In genomic region chr11:11265994-11266606, GRCh38 we compare ENCODE assay signal across 8 cellular contexts.
DNase-seq lines count a peak whose midpoint lies in the region; TF ChIP-seq lines count a peak whose summit lies in the region.

No MANE protein-coding gene starts in this region.

- no peak overlapping the region for H2BK5ac ChIP-seq in trophoblast cell (ENCODE audit: low read depth, low read length, poor library complexity)

- H3K27ac ChIP-seq in esophagus squamous epithelium (no peak overlapping the region), trophoblast cell (ENCODE audit: low read depth, low read length) (no peak overlapping the region)

- WGBS in esophagus squamous epithelium, 2 donors, result 42 to 48% methylated on average over 7 to 8 of the region's 8 CpGs
- WGBS in trophoblast cell (ENCODE audit: extremely low coverage, insufficient coverage, insufficient read length), result no CpG with 5 or more reads among the region's 8 CpGs

- H4K12ac ChIP-seq in trophoblast cell (ENCODE audit: low read depth, low read length), result no peak overlapping the region

- no peaks in the 10 kb centered on the region for H3K79me1 ChIP-seq in trophoblast cell (ENCODE audit: low read length)

- no peak overlapping the region for H2AFZ ChIP-seq in trophoblast cell (ENCODE audit: insufficient read depth, low read length, poor library complexity)

- H3K9ac ChIP-seq in trophoblast cell (ENCODE audit: low read length), result no peak overlapping the region

- no peak for TF ChIP-seq POLR2A in esophagus squamous epithelium (IDR thresholded peaks at IDR 0.05)

- H3K23ac ChIP-seq in trophoblast cell (ENCODE audit: low read length), result no peak overlapping the region

- no peak overlapping the region for H3K14ac ChIP-seq in trophoblast cell (ENCODE audit: low read length)

- peak; percentile 39 to 92 (median 84) for TF ChIP-seq CTCF in esophagus squamous epithelium (IDR thresholded peaks at IDR 0.05)

- H2BK12ac ChIP-seq in trophoblast cell (ENCODE audit: low read length), result no peak overlapping the region

- H3K4ac ChIP-seq in trophoblast cell (ENCODE audit: low read depth, low read length), result no peak overlapping the region

- intact Hi-C loops in esophagus squamous epithelium (cut with DNase I), result loop anchor here (5.0 kb wide), 1 partner anchor 229 kb away; no protein-coding TSS in a partner anchor

- no peak overlapping the region for H3K18ac ChIP-seq in trophoblast cell (ENCODE audit: low read length)

- H3K9me3 ChIP-seq in esophagus squamous epithelium (no peaks in the 10 kb centered on the region), trophoblast cell (ENCODE audit: insufficient read depth, low read depth, low read length) (no peaks in the 10 kb centered on the region)

- H3K27me3 ChIP-seq in esophagus squamous epithelium (no peaks in the 10 kb centered on the region), trophoblast cell (ENCODE audit: insufficient read depth, low read length) (no peaks in the 10 kb centered on the region)

- no peaks in the 10 kb centered on the region for H3K36me3 ChIP-seq in esophagus squamous epithelium
- H3K36me3 ChIP-seq in trophoblast cell (ENCODE audit: control insufficient read depth in 1 of 2, insufficient read depth in 2 of 2, low read length in 2 of 2), result no peaks in the 10 kb centered on the region

- no peak overlapping the region for H2AK5ac ChIP-seq in trophoblast cell (ENCODE audit: low read length)

- no peak overlapping the region for H2BK120ac ChIP-seq in trophoblast cell (ENCODE audit: insufficient read depth, low read length, poor library complexity)

- H3K4me1 ChIP-seq in esophagus squamous epithelium (peaks cover 0 to 16% (median 4%) of the 10 kb centered on the region in 3 donors), trophoblast cell (ENCODE audit: control insufficient read depth in 1 of 2, insufficient read depth in 2 of 2, low read length in 2 of 2) (peaks cover 6 to 9% of the 10 kb centered on the region in 2 experiments)

- no peaks in the 10 kb centered on the region for H3K79me2 ChIP-seq in trophoblast cell (ENCODE audit: control insufficient read depth, insufficient read depth, low read length, poor library complexity)

- no peak overlapping the region for H4K91ac ChIP-seq in trophoblast cell (ENCODE audit: low read depth, low read length)

- H3K4me2 ChIP-seq in trophoblast cell (ENCODE audit: low read length), result no peak overlapping the region

- DNase-seq in DMS53 (lab: John Stamatoyannopoulos, UW) (peak; percentile 82), H4 (ENCODE audit: low spot score) (peak; percentile 39), NCI-H345 treated with DMSO at 0.1 percent for 48 hours (lab: John Stamatoyannopoulos, UW; ENCODE audit: unreplicated experiment) (peak; percentile 43), esophagus squamous epithelium (lab: John Stamatoyannopoulos, UW) (no peak), trophoblast cell (peak; percentile 51 to 83), T1000 (lab: John Stamatoyannopoulos, UW) (no peak), GDM1 (lab: John Stamatoyannopoulos, UW) (no peak)
- peak; percentile 19 to 52 (median 37) for DNase-seq in activated CD8-positive, alpha-beta memory T cell treated with anti-CD3 and anti-CD28 coated beads for 48 hours (ENCODE audit: low read depth in 2 of 3, low spot score in 2 of 3)

- H3K4me3 ChIP-seq in esophagus squamous epithelium (no peak overlapping the region), trophoblast cell (ENCODE audit: low read depth, low read length) (no peak overlapping the region)

- no peak overlapping the region for H4K8ac ChIP-seq in trophoblast cell (ENCODE audit: low read depth, low read length)

Comparison
In these comparisons a context has a peak if more than half of its experiments do, and no peak if none do; other contexts are left out.
1. DNase-seq: peak in DMS53 (single experiment), H4 (single experiment), NCI-H345 treated with DMSO at 0.1 percent for 48 hours (single experiment), activated CD8-positive, alpha-beta memory T cell treated with anti-CD3 and anti-CD28 coated beads for 48 hours (3 of 3) and trophoblast cell (2 of 2); none in esophagus squamous epithelium (single experiment), T1000 (single experiment) and GDM1 (single experiment).